1 cellular context compared by ENCODE assay signal in genomic region chr17:76508472-76508871, GRCh38.
TF ChIP-seq lines count a peak whose summit lies in the region.

No MANE protein-coding gene starts in this region.

TF ChIP-seq in HepG2, 621 proteins besides CTCF, POLR2A, EP300 and RAD21:
- peak; percentile 78 for TF ChIP-seq ZNF121 (CRISPR knock-in tag; IDR thresholded peaks at IDR 0.05)
